In the genomic region with DNA sequence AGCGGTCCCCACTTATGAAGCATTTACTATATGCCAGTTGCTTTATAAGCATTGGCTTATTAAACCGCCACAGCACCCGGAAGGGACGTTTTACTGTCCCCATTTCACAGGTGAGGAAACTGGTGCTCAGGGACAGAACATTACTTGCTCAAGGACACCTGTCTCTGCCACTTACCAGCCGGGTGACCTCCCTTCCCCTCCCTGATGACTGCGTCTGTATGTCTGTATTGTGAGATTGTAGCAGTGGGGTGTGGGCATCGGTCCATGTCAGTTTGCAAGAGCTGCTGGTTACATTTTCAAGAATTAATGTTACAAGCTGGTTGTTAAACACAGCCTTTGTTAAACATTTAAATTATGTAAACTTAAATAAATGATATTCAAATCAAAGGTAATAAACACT, we compare ENCODE assay signal across 1 cellular context.
TF ChIP-seq lines count a peak whose summit lies in the region.

No MANE protein-coding gene starts in this region.

TF ChIP-seq in GM23338, 12 proteins besides CTCF, POLR2A, EP300 and RAD21 (continued from another document):
- TF ChIP-seq, protein P1, sequence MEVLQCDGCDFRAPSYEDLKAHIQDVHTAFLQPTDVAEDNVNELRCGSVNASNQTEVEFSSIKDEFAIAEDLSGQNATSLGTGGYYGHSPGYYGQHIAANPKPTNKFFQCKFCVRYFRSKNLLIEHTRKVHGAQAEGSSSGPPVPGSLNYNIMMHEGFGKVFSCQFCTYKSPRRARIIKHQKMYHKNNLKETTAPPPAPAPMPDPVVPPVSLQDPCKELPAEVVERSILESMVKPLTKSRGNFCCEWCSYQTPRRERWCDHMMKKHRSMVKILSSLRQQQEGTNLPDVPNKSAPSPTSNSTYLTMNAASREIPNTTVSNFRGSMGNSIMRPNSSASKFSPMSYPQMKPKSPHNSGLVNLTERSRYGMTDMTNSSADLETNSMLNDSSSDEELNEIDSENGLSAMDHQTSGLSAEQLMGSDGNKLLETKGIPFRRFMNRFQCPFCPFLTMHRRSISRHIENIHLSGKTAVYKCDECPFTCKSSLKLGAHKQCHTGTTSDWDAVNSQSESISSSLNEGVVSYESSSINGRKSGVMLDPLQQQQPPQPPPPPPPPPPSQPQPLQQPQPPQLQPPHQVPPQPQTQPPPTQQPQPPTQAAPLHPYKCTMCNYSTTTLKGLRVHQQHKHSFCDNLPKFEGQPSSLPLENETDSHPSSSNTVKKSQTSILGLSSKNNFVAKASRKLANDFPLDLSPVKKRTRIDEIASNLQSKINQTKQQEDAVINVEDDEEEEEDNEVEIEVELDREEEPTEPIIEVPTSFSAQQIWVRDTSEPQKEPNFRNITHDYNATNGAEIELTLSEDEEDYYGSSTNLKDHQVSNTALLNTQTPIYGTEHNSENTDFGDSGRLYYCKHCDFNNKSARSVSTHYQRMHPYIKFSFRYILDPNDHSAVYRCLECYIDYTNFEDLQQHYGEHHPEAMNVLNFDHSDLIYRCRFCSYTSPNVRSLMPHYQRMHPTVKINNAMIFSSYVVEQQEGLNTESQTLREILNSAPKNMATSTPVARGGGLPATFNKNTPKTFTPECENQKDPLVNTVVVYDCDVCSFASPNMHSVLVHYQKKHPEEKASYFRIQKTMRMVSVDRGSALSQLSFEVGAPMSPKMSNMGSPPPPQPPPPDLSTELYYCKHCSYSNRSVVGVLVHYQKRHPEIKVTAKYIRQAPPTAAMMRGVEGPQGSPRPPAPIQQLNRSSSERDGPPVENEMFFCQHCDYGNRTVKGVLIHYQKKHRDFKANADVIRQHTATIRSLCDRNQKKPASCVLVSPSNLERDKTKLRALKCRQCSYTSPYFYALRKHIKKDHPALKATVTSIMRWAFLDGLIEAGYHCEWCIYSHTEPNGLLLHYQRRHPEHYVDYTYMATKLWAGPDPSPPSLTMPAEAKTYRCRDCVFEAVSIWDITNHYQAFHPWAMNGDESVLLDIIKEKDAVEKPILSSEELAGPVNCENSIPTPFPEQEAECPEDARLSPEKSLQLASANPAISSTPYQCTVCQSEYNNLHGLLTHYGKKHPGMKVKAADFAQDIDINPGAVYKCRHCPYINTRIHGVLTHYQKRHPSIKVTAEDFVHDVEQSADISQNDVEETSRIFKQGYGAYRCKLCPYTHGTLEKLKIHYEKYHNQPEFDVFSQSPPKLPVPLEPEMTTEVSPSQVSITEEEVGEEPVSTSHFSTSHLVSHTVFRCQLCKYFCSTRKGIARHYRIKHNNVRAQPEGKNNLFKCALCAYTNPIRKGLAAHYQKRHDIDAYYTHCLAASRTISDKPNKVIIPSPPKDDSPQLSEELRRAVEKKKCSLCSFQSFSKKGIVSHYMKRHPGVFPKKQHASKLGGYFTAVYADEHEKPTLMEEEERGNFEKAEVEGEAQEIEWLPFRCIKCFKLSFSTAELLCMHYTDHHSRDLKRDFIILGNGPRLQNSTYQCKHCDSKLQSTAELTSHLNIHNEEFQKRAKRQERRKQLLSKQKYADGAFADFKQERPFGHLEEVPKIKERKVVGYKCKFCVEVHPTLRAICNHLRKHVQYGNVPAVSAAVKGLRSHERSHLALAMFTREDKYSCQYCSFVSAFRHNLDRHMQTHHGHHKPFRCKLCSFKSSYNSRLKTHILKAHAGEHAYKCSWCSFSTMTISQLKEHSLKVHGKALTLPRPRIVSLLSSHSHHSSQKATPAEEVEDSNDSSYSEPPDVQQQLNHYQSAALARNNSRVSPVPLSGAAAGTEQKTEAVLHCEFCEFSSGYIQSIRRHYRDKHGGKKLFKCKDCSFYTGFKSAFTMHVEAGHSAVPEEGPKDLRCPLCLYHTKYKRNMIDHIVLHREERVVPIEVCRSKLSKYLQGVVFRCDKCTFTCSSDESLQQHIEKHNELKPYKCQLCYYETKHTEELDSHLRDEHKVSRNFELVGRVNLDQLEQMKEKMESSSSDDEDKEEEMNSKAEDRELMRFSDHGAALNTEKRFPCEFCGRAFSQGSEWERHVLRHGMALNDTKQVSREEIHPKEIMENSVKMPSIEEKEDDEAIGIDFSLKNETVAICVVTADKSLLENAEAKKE (CRISPR knock-in tag; IDR thresholded peaks at IDR 0.05): no peak
- no peak for TF ChIP-seq EZH2phosphoT487 (IDR thresholded peaks at IDR 0.05; ENCODE audit: unreplicated experiment)
- TF ChIP-seq, protein P2, sequence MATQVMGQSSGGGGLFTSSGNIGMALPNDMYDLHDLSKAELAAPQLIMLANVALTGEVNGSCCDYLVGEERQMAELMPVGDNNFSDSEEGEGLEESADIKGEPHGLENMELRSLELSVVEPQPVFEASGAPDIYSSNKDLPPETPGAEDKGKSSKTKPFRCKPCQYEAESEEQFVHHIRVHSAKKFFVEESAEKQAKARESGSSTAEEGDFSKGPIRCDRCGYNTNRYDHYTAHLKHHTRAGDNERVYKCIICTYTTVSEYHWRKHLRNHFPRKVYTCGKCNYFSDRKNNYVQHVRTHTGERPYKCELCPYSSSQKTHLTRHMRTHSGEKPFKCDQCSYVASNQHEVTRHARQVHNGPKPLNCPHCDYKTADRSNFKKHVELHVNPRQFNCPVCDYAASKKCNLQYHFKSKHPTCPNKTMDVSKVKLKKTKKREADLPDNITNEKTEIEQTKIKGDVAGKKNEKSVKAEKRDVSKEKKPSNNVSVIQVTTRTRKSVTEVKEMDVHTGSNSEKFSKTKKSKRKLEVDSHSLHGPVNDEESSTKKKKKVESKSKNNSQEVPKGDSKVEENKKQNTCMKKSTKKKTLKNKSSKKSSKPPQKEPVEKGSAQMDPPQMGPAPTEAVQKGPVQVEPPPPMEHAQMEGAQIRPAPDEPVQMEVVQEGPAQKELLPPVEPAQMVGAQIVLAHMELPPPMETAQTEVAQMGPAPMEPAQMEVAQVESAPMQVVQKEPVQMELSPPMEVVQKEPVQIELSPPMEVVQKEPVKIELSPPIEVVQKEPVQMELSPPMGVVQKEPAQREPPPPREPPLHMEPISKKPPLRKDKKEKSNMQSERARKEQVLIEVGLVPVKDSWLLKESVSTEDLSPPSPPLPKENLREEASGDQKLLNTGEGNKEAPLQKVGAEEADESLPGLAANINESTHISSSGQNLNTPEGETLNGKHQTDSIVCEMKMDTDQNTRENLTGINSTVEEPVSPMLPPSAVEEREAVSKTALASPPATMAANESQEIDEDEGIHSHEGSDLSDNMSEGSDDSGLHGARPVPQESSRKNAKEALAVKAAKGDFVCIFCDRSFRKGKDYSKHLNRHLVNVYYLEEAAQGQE (IDR thresholded peaks at IDR 0.05; ENCODE audit: unreplicated experiment): no peak
